In the genomic region with DNA sequence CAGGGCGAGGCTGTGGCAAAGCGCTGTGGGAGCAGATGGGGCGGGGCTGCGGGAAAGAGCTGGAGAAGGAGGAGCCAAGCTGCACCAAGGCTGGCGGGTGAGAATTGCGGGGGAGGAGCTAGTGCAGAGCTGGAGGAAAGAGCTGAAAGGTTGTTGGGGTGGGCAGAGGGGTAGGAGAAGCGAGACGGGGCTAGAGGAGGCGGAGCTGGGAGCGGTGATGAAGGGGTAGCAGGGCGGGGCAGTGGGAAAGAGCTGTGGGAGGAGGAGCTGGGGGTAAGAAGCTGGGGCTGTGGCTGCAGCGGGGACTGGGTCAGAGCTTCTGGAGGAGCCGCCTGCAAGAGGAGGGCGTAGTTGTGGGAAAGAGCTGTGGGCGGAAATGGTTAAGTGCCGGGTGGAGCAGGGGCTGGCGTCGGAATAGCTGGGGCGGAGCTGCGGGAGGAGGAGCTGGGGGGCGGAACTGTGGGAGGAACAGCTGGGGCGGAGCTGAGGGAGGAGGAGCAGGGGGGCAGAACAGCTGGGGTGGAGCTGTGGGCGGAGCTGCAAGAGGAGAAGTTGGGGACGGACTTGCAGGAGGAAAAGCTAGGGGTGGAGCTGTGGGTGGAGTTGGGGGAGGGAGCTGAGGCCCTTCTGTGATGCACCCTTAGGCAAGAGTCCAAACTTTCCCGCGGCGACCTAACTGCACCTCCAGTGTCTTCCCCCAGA, we compare ENCODE assay signal across 1 cellular context.
TF ChIP-seq lines count a peak whose summit lies in the region.

No MANE protein-coding gene starts in this region.

TF ChIP-seq in GM12878, 131 proteins besides CTCF, POLR2A, EP300 and RAD21 (continued from another document and continues in another):
- TF ChIP-seq MTA2 (IDR thresholded peaks at IDR 0.05; ENCODE audit: low read depth) (no peak), BMI1 (IDR thresholded peaks at IDR 0.05; ENCODE audit: borderline replicate concordance) (no peak), BHLHE40 (IDR thresholded peaks at IDR 0.05; ENCODE audit: borderline replicate concordance in 1 of 2, low read depth in 2 of 2, low read length in 1 of 2) (no peak), TCF12 (IDR thresholded peaks at IDR 0.05; ENCODE audit: low read depth, low read length) (peak; percentile 79), ESRRA (IDR thresholded peaks at IDR 0.05; ENCODE audit: low read length) (no peak), POLR2AphosphoS5 (IDR thresholded peaks at IDR 0.05; ENCODE audit: low read length) (peak; percentile 47; the same call in 1 of the 2 replicates), BACH1 (IDR thresholded peaks at IDR 0.05; ENCODE audit: borderline replicate concordance) (no peak), NRF1 (conservative IDR thresholded peaks at IDR 0.05; ENCODE audit: low read depth, low read length) (no peak), PML (IDR thresholded peaks at IDR 0.05; ENCODE audit: low read length) (no peak), ZBED1 (IDR thresholded peaks at IDR 0.05; ENCODE audit: borderline replicate concordance) (no peak), PAX5 (IDR thresholded peaks at IDR 0.05; ENCODE audit: borderline replicate concordance, low read depth, low read length) (0 out of 2 replicates have a peak, but pooled peaks have one; percentile 12), SKIL (IDR thresholded peaks at IDR 0.05; ENCODE audit: low read depth, poor library complexity, severe bottlenecking) (no peak), ASH2L (IDR thresholded peaks at IDR 0.05; ENCODE audit: borderline replicate concordance, low read depth) (no peak), IKZF2 (IDR thresholded peaks at IDR 0.05) (peak in 1 of 2 experiments; percentile 44; a peak in 3 of 4 replicates), MXI1 (IDR thresholded peaks at IDR 0.05; ENCODE audit: low read depth, low read length) (no peak), SIX5 (IDR thresholded peaks at IDR 0.05; ENCODE audit: low read depth, low read length, severe bottlenecking) (no peak), MEF2A (IDR thresholded peaks at IDR 0.05; ENCODE audit: insufficient read depth, low read depth, low read length) (no peak), MLLT1 (IDR thresholded peaks at IDR 0.05) (peak; percentile 75), MAX (IDR thresholded peaks at IDR 0.05; ENCODE audit: low read depth, low read length) (no peak), ZBTB4 (CRISPR knock-in tag; IDR thresholded peaks at IDR 0.05) (no peak), EED (IDR thresholded peaks at IDR 0.05; ENCODE audit: low read depth) (no peak), USF2 (IDR thresholded peaks at IDR 0.05; ENCODE audit: borderline replicate concordance, low read depth, low read length) (no peak), LARP7 (IDR thresholded peaks at IDR 0.05) (no peak), STAT1 (conservative IDR thresholded peaks at IDR 0.05) (no peak), PAX8 (IDR thresholded peaks at IDR 0.05) (no peak), HDAC6 (IDR thresholded peaks at IDR 0.05; ENCODE audit: unreplicated experiment) (no peak), SMC3 (IDR thresholded peaks at IDR 0.05; ENCODE audit: borderline replicate concordance, low read length) (no peak), HDGF (IDR thresholded peaks at IDR 0.05) (peak; percentile 98)
- TF ChIP-seq, protein P1, sequence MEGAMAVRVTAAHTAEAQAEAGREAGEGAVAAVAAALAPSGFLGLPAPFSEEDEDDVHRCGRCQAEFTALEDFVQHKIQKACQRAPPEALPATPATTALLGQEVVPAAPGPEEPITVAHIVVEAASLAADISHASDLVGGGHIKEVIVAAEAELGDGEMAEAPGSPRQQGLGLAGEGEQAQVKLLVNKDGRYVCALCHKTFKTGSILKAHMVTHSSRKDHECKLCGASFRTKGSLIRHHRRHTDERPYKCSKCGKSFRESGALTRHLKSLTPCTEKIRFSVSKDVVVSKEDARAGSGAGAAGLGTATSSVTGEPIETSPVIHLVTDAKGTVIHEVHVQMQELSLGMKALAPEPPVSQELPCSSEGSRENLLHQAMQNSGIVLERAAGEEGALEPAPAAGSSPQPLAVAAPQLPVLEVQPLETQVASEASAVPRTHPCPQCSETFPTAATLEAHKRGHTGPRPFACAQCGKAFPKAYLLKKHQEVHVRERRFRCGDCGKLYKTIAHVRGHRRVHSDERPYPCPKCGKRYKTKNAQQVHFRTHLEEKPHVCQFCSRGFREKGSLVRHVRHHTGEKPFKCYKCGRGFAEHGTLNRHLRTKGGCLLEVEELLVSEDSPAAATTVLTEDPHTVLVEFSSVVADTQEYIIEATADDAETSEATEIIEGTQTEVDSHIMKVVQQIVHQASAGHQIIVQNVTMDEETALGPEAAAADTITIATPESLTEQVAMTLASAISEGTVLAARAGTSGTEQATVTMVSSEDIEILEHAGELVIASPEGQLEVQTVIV (IDR thresholded peaks at IDR 0.05; ENCODE audit: borderline replicate concordance, partially characterized antibody) = no peak
- TF ChIP-seq, protein P2, sequence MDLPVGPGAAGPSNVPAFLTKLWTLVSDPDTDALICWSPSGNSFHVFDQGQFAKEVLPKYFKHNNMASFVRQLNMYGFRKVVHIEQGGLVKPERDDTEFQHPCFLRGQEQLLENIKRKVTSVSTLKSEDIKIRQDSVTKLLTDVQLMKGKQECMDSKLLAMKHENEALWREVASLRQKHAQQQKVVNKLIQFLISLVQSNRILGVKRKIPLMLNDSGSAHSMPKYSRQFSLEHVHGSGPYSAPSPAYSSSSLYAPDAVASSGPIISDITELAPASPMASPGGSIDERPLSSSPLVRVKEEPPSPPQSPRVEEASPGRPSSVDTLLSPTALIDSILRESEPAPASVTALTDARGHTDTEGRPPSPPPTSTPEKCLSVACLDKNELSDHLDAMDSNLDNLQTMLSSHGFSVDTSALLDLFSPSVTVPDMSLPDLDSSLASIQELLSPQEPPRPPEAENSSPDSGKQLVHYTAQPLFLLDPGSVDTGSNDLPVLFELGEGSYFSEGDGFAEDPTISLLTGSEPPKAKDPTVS (IDR thresholded peaks at IDR 0.05; ENCODE audit: low read depth, low read length) = no peak
- TF ChIP-seq, protein P3, sequence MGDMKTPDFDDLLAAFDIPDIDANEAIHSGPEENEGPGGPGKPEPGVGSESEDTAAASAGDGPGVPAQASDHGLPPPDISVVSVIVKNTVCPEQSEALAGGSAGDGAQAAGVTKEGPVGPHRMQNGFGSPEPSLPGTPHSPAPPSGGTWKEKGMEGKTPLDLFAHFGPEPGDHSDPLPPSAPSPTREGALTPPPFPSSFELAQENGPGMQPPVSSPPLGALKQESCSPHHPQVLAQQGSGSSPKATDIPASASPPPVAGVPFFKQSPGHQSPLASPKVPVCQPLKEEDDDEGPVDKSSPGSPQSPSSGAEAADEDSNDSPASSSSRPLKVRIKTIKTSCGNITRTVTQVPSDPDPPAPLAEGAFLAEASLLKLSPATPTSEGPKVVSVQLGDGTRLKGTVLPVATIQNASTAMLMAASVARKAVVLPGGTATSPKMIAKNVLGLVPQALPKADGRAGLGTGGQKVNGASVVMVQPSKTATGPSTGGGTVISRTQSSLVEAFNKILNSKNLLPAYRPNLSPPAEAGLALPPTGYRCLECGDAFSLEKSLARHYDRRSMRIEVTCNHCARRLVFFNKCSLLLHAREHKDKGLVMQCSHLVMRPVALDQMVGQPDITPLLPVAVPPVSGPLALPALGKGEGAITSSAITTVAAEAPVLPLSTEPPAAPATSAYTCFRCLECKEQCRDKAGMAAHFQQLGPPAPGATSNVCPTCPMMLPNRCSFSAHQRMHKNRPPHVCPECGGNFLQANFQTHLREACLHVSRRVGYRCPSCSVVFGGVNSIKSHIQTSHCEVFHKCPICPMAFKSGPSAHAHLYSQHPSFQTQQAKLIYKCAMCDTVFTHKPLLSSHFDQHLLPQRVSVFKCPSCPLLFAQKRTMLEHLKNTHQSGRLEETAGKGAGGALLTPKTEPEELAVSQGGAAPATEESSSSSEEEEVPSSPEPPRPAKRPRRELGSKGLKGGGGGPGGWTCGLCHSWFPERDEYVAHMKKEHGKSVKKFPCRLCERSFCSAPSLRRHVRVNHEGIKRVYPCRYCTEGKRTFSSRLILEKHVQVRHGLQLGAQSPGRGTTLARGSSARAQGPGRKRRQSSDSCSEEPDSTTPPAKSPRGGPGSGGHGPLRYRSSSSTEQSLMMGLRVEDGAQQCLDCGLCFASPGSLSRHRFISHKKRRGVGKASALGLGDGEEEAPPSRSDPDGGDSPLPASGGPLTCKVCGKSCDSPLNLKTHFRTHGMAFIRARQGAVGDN (IDR thresholded peaks at IDR 0.05) = no peak
- TF ChIP-seq, protein P4, sequence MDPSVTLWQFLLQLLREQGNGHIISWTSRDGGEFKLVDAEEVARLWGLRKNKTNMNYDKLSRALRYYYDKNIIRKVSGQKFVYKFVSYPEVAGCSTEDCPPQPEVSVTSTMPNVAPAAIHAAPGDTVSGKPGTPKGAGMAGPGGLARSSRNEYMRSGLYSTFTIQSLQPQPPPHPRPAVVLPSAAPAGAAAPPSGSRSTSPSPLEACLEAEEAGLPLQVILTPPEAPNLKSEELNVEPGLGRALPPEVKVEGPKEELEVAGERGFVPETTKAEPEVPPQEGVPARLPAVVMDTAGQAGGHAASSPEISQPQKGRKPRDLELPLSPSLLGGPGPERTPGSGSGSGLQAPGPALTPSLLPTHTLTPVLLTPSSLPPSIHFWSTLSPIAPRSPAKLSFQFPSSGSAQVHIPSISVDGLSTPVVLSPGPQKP (IDR thresholded peaks at IDR 0.05; ENCODE audit: low read depth, low read length) = no peak
- TF ChIP-seq, protein P5, sequence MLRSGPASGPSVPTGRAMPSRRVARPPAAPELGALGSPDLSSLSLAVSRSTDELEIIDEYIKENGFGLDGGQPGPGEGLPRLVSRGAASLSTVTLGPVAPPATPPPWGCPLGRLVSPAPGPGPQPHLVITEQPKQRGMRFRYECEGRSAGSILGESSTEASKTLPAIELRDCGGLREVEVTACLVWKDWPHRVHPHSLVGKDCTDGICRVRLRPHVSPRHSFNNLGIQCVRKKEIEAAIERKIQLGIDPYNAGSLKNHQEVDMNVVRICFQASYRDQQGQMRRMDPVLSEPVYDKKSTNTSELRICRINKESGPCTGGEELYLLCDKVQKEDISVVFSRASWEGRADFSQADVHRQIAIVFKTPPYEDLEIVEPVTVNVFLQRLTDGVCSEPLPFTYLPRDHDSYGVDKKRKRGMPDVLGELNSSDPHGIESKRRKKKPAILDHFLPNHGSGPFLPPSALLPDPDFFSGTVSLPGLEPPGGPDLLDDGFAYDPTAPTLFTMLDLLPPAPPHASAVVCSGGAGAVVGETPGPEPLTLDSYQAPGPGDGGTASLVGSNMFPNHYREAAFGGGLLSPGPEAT (IDR thresholded peaks at IDR 0.05; ENCODE audit: low read depth) = peak; percentile 51; the same call in 1 of the 2 replicates
